Comparison of ENCODE assay signal across 1 cellular context in genomic region chr19:917323-918151, GRCh38.
TF ChIP-seq lines count a peak whose summit lies in the region.

TSS of gene KISS1R (plus strand) at chr19:917333. CDS start at chr19:917503, 170 bp downstream.

TF ChIP-seq in K562, 482 proteins besides CTCF, POLR2A, EP300 and RAD21 (continued from another document and continues in another):
- TF ChIP-seq CBX5 (IDR thresholded peaks at IDR 0.05; ENCODE audit: borderline replicate concordance, low read depth) (no peak), SMARCC2 (IDR thresholded peaks at IDR 0.05; ENCODE audit: low read depth) (no peak), ID3 (CRISPR knock-in tag; IDR thresholded peaks at IDR 0.05) (no peak), ID3 (tag; IDR thresholded peaks at IDR 0.05) (peak; percentile 93), POLR2B (IDR thresholded peaks at IDR 0.05; ENCODE audit: low read depth, partially characterized antibody) (no peak), NR2F6 (CRISPR knock-in tag; IDR thresholded peaks at IDR 0.05) (no peak), ZNF76 (CRISPR knock-in tag; IDR thresholded peaks at IDR 0.05; ENCODE audit: borderline replicate concordance) (no peak), ZKSCAN3 (CRISPR knock-in tag; IDR thresholded peaks at IDR 0.05) (no peak), GATAD2A (IDR thresholded peaks at IDR 0.05) (no peak), TCF3 (CRISPR knock-in tag; IDR thresholded peaks at IDR 0.05) (peak; percentile 49; the same call in 1 of the 2 replicates), ARID4B (CRISPR knock-in tag; IDR thresholded peaks at IDR 0.05) (peak; percentile 62; the same call in 1 of the 2 replicates), ZNF778 (CRISPR knock-in tag; IDR thresholded peaks at IDR 0.05) (no peak), ZNF584 (CRISPR knock-in tag; IDR thresholded peaks at IDR 0.05; ENCODE audit: low read depth) (no peak), THRA (IDR thresholded peaks at IDR 0.05) (no peak), RBFOX2 (IDR thresholded peaks at IDR 0.05; ENCODE audit: low read depth, low read length) (peak; percentile 82), GATAD2B (IDR thresholded peaks at IDR 0.05; ENCODE audit: borderline replicate concordance) (peak; percentile 12), FOXO4 (CRISPR knock-in tag; IDR thresholded peaks at IDR 0.05) (no peak), COPS2 (conservative IDR thresholded peaks at IDR 0.05) (no peak), NFIC (IDR thresholded peaks at IDR 0.05) (no peak; the same call in 1 of the 2 replicates), STAT6 (CRISPR knock-in tag; IDR thresholded peaks at IDR 0.05) (no peak), MXI1 (IDR thresholded peaks at IDR 0.05; ENCODE audit: low read depth, low read length) (peak; percentile 4; the same call in 1 of the 2 replicates), C11orf30 (IDR thresholded peaks at IDR 0.05; ENCODE audit: low read depth) (no peak), HNRNPUL1 (IDR thresholded peaks at IDR 0.05; ENCODE audit: low read length) (no peak), HES1 (IDR thresholded peaks at IDR 0.05; ENCODE audit: low read depth) (no peak), NR4A1 (CRISPR knock-in tag; IDR thresholded peaks at IDR 0.05) (no peak), NR4A1 (tag; IDR thresholded peaks at IDR 0.05) (peak; percentile 51; the same call in 1 of the 2 replicates), NFYB (IDR thresholded peaks at IDR 0.05; ENCODE audit: extremely low read depth, insufficient read length) (no peak), IRF2 (CRISPR knock-in tag; IDR thresholded peaks at IDR 0.05) (no peak; the same call in 1 of the 2 replicates), MBD2 (IDR thresholded peaks at IDR 0.05; ENCODE audit: borderline replicate concordance, low read depth) (0 out of 2 replicates have a peak, but pooled peaks have one; percentile 20), ZNF79 (CRISPR knock-in tag; IDR thresholded peaks at IDR 0.05; ENCODE audit: low read depth) (no peak), KLF10 (CRISPR knock-in tag; IDR thresholded peaks at IDR 0.05) (no peak), MECOM (CRISPR knock-in tag; IDR thresholded peaks at IDR 0.05) (peak; percentile 57; the same call in 1 of the 2 replicates), ASH1L (IDR thresholded peaks at IDR 0.05; ENCODE audit: borderline replicate concordance, low read depth, partially characterized antibody) (no peak), EZH2 (IDR thresholded peaks at IDR 0.05; ENCODE audit: borderline replicate concordance, low read depth, low read length) (no peak), IRF9 (tag; IDR thresholded peaks at IDR 0.05) (no peak), RHOXF2B (CRISPR knock-in tag; conservative IDR thresholded peaks at IDR 0.05) (0 out of 2 replicates have a peak, but pooled peaks have one; percentile 37), CCNT2 (IDR thresholded peaks at IDR 0.05; ENCODE audit: borderline replicate concordance, extremely low read depth, insufficient read length, low read depth, low read length) (peak; percentile 76), ILF3 (IDR thresholded peaks at IDR 0.05; ENCODE audit: borderline replicate concordance) (no peak; the same call in 1 of the 2 replicates), TARDBP (IDR thresholded peaks at IDR 0.05) (peak; percentile 57; the same call in 1 of the 2 replicates), RBM34 (IDR thresholded peaks at IDR 0.05; ENCODE audit: borderline replicate concordance, insufficient read depth, low read length) (0 out of 2 replicates have a peak, but pooled peaks have one; percentile 65), CAMTA2 (CRISPR knock-in tag; conservative IDR thresholded peaks at IDR 0.05) (0 out of 2 replicates have a peak, but pooled peaks have one; percentile 86), AFF1 (IDR thresholded peaks at IDR 0.05; ENCODE audit: low read depth in 1 of 2, partially characterized antibody in 2 of 2) (no peak), TCF15 (CRISPR knock-in tag; IDR thresholded peaks at IDR 0.05) (no peak), GTF3C2 (IDR thresholded peaks at IDR 0.05; ENCODE audit: borderline replicate concordance, extremely low read depth, insufficient read length) (peak; percentile 85)
